Comparison of ENCODE assay signal across 24 cellular contexts in the genomic region with DNA sequence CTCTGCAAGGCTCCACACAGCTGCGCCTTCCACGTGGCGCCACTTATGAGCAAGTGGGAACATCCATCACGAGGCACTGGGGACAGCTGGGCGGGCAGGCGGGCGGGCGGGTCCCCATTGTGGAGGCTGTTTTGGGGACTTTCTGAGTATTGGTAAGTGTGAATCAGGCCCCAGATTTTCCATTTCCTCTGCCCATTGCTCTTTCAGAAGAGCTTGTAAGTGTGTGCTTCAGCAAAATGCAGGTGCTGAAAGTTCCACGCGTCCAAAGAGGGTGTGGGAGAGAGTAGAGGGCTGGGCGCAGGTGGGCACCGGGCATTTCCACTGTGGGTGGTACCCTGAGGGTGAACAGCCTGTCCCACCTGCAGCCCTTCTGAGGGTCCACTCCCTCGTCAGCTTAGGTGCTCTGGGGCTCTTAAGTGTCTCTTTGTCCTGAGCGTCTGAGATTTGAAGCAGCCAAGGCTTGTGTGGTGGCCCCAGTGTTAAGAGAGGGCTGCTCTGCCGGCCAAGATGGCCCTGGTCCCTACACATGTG.
DNase-seq lines count a peak whose midpoint lies in the region; ATAC-seq lines count a peak whose summit lies in the region.
"Had no signal": no experiment of that assay in that cellular context is flagged by ENCODE, and none has a peak within 500 bp of the region (broad histone marks: within the 10 kb centered on the region; RNA-seq: fewer than 3 reads in every experiment).

No MANE protein-coding gene starts in this region.

- H3K4me1 Mint-ChIP-seq in activated T-cell treated with anti-CD3 and anti-CD28 coated beads, Interleukin-2, amount 50 U/mL, for 4 hours (ENCODE audit: low read depth) = peaks cover 7% of the 10 kb centered on the region
- peaks cover 21% of the 10 kb centered on the region for H3K4me1 Mint-ChIP-seq in stimulated activated effector memory CD8-positive, alpha-beta T cell treated with anti-CD3 and anti-CD28 coated beads, Interleukin-12 subunit alpha, Interleukin-12 subunit beta, amount 100 ng/mL, for 72 hours
- H3K4me1 Mint-ChIP-seq in activated T-helper 1 cell treated with anti-CD3 and anti-CD28 coated beads, Interleukin-12 subunit alpha, Interleukin-12 subunit beta, Interleukin-2, Interleukin-4 antibody, amounts not matched to agents 30 ng/mL and 10 ng/mL and 1 ng/mL, durations not matched to agents 14 hours and 24 hours and 36 hours (ENCODE audit: low read depth) = no peaks in the 10 kb centered on the region
- H3K4me1 Mint-ChIP-seq: mesothelial cell of epicardium had no signal

- no peaks in the 10 kb centered on the region for H3K36me3 Mint-ChIP-seq in activated T-cell treated with anti-CD3 and anti-CD28 coated beads, Interleukin-2, amount 50 U/mL, for 4 hours (ENCODE audit: insufficient read depth)
- no peaks in the 10 kb centered on the region for H3K36me3 Mint-ChIP-seq in stimulated activated effector memory CD8-positive, alpha-beta T cell treated with anti-CD3 and anti-CD28 coated beads, Interleukin-12 subunit alpha, Interleukin-12 subunit beta, amount 100 ng/mL, for 72 hours
- no peaks in the 10 kb centered on the region for H3K36me3 Mint-ChIP-seq in activated T-helper 1 cell treated with anti-CD3 and anti-CD28 coated beads, Interleukin-12 subunit alpha, Interleukin-12 subunit beta, Interleukin-2, Interleukin-4 antibody, amounts not matched to agents 30 ng/mL and 10 ng/mL and 1 ng/mL, durations not matched to agents 14 hours and 24 hours and 36 hours (ENCODE audit: low read depth)
- H3K36me3 Mint-ChIP-seq: brain, mesothelial cell of epicardium had no signal

- intact Hi-C loops in activated T-helper 1 cell treated with anti-CD3 and anti-CD28 coated beads, Interleukin-12 subunit alpha, Interleukin-12 subunit beta, Interleukin-2, Interleukin-4 antibody, amounts not matched to agents 30 ng/mL and 10 ng/mL and 1 ng/mL, durations not matched to agents 14 hours and 24 hours and 36 hours (cut with micrococcal nuclease) = no loop called here

- H3K4me3 Mint-ChIP-seq in activated T-cell treated with anti-CD3 and anti-CD28 coated beads, Interleukin-2, amount 50 U/mL, for 4 hours = no peak overlapping the region
- H3K4me3 Mint-ChIP-seq in stimulated activated effector memory CD8-positive, alpha-beta T cell treated with anti-CD3 and anti-CD28 coated beads, Interleukin-12 subunit alpha, Interleukin-12 subunit beta, amount 100 ng/mL, for 72 hours = no peak overlapping the region
- H3K4me3 Mint-ChIP-seq in activated T-helper 1 cell treated with anti-CD3 and anti-CD28 coated beads, Interleukin-12 subunit alpha, Interleukin-12 subunit beta, Interleukin-2, Interleukin-4 antibody, amounts not matched to agents 30 ng/mL and 10 ng/mL and 1 ng/mL, durations not matched to agents 14 hours and 24 hours and 36 hours = no peak overlapping the region
- H3K4me3 Mint-ChIP-seq: brain, IgD-negative memory B cell, mesothelial cell of epicardium, naive B cell had no signal

- H3K27me3 Mint-ChIP-seq in activated T-cell treated with anti-CD3 and anti-CD28 coated beads, Interleukin-2, amount 50 U/mL, for 4 hours (ENCODE audit: low read depth) = peaks cover 22% of the 10 kb centered on the region
- H3K27me3 Mint-ChIP-seq in activated T-helper 1 cell treated with anti-CD3 and anti-CD28 coated beads, Interleukin-12 subunit alpha, Interleukin-12 subunit beta, Interleukin-2, Interleukin-4 antibody, amounts not matched to agents 30 ng/mL and 10 ng/mL and 1 ng/mL, durations not matched to agents 14 hours and 24 hours and 36 hours (ENCODE audit: insufficient read depth) = peaks cover 18% of the 10 kb centered on the region

- DNase-seq in activated T-cell treated with anti-CD3 and anti-CD28 coated beads for 48 hours (ENCODE audit: low read depth) (peak; percentile 23), activated T-cell treated with anti-CD3 and anti-CD28 coated beads for 4 hours (no peak), islet precursor cell (peak; percentile 27), NCI-H2227 (lab: John Stamatoyannopoulos, UW; ENCODE audit: unreplicated experiment) (no peak), NCI-H146 treated with DMSO at 0.1 percent for 48 hours (lab: John Stamatoyannopoulos, UW; ENCODE audit: unreplicated experiment) (no peak)
- DNase-seq in activated T-cell treated with anti-CD3 and anti-CD28 coated beads, Interleukin-2, amount 50 U/mL, for 4 hours = peak; percentile 8
- no peak for DNase-seq in stimulated activated effector memory CD8-positive, alpha-beta T cell treated with anti-CD3 and anti-CD28 coated beads, Interleukin-12 subunit alpha, Interleukin-12 subunit beta, amount 100 ng/mL, for 72 hours (ENCODE audit: low spot score in 2 of 2)
- no peak for DNase-seq in activated T-helper 1 cell treated with anti-CD3 and anti-CD28 coated beads, Interleukin-12 subunit alpha, Interleukin-12 subunit beta, Interleukin-2, Interleukin-4 antibody, amounts not matched to agents 30 ng/mL and 10 ng/mL and 1 ng/mL, durations not matched to agents 14 hours and 24 hours and 36 hours (ENCODE audit: low spot score)
- DNase-seq: ACHN; activated CD4-positive, CD25-positive, alpha-beta regulatory T cell; activated CD8-positive, alpha-beta memory T cell treated with anti-CD3 and anti-CD28 coated beads, Interleukin-2, amount 50 U/mL, for 4 hours; BE2C; cerebellar nuclear complex; DMS153; H7; naive B cell; NCI-H1694 treated with DMSO at 0.1 percent for 48 hours; NCI-H510A; OCI-M1; T-helper 1 cell had no signal

- peak in 1 of 2 donors; percentile 10 for ATAC-seq in activated T-cell treated with anti-CD3 and anti-CD28 coated beads, Interleukin-2, amount 50 U/mL, for 4 hours
- ATAC-seq in stimulated activated effector memory CD8-positive, alpha-beta T cell treated with anti-CD3 and anti-CD28 coated beads, Interleukin-12 subunit alpha, Interleukin-12 subunit beta, amount 100 ng/mL, for 72 hours = peak; percentile 58
- ATAC-seq: left lobe of liver had no signal

- no peak overlapping the region for H3K27ac Mint-ChIP-seq in stimulated activated effector memory CD8-positive, alpha-beta T cell treated with anti-CD3 and anti-CD28 coated beads, Interleukin-12 subunit alpha, Interleukin-12 subunit beta, amount 100 ng/mL, for 72 hours
- no peak overlapping the region for H3K27ac Mint-ChIP-seq in activated T-helper 1 cell treated with anti-CD3 and anti-CD28 coated beads, Interleukin-12 subunit alpha, Interleukin-12 subunit beta, Interleukin-2, Interleukin-4 antibody, amounts not matched to agents 30 ng/mL and 10 ng/mL and 1 ng/mL, durations not matched to agents 14 hours and 24 hours and 36 hours
- H3K27ac Mint-ChIP-seq: brain, IgD-negative memory B cell, mesothelial cell of epicardium, naive B cell had no signal

- H3K9me3 Mint-ChIP-seq in activated T-cell treated with anti-CD3 and anti-CD28 coated beads, Interleukin-2, amount 50 U/mL, for 4 hours = no peaks in the 10 kb centered on the region
- H3K9me3 Mint-ChIP-seq in stimulated activated effector memory CD8-positive, alpha-beta T cell treated with anti-CD3 and anti-CD28 coated beads, Interleukin-12 subunit alpha, Interleukin-12 subunit beta, amount 100 ng/mL, for 72 hours = no peaks in the 10 kb centered on the region
- H3K9me3 Mint-ChIP-seq in activated T-helper 1 cell treated with anti-CD3 and anti-CD28 coated beads, Interleukin-12 subunit alpha, Interleukin-12 subunit beta, Interleukin-2, Interleukin-4 antibody, amounts not matched to agents 30 ng/mL and 10 ng/mL and 1 ng/mL, durations not matched to agents 14 hours and 24 hours and 36 hours = no peaks in the 10 kb centered on the region
- H3K9me3 Mint-ChIP-seq: mesothelial cell of epicardium, naive B cell had no signal

Comparison
In these comparisons a context has a peak if more than half of its experiments do, and no peak if none do; other contexts are left out.
1. DNase-seq: peak in activated T-cell treated with anti-CD3 and anti-CD28 coated beads for 48 hours (single experiment), activated T-cell treated with anti-CD3 and anti-CD28 coated beads, Interleukin-2, amount 50 U/mL, for 4 hours (single experiment) and islet precursor cell (single experiment); none in activated T-cell treated with anti-CD3 and anti-CD28 coated beads for 4 hours (single experiment), stimulated activated effector memory CD8-positive, alpha-beta T cell treated with anti-CD3 and anti-CD28 coated beads, Interleukin-12 subunit alpha, Interleukin-12 subunit beta, amount 100 ng/mL, for 72 hours (0 of 2), activated T-helper 1 cell treated with anti-CD3 and anti-CD28 coated beads, Interleukin-12 subunit alpha, Interleukin-12 subunit beta, Interleukin-2, Interleukin-4 antibody, amounts not matched to agents 30 ng/mL and 10 ng/mL and 1 ng/mL, durations not matched to agents 14 hours and 24 hours and 36 hours (single experiment), NCI-H2227 (single experiment) and NCI-H146 treated with DMSO at 0.1 percent for 48 hours (single experiment).